Comparison of ENCODE assay signal across 16 cellular contexts in genomic region chr2:9805435-9806297, GRCh38. TPM values are rescaled to one million over a fixed set of nuclear protein-coding genes. Genes with fewer than 3 reads are reported as not detected.
DNase-seq lines count a peak whose midpoint lies in the region; FAIRE-seq and TF ChIP-seq lines count a peak whose summit lies in the region.
"Had no signal": no experiment of that assay in that cellular context is flagged by ENCODE, and none has a peak within 500 bp of the region (broad histone marks: within the 10 kb centered on the region; RNA-seq: fewer than 3 reads in every experiment).

No MANE protein-coding gene starts in this region.

- no peak overlapping the region for H2BK15ac ChIP-seq in mesenchymal stem cell (ENCODE audit: low read depth, poor library complexity, severe bottlenecking)

- H3K4me3 ChIP-seq in GM23248 (no peak overlapping the region), choroid plexus epithelial cell (ENCODE audit: low read depth, low read length) (no peak overlapping the region), mesenchymal stem cell (ENCODE audit: insufficient read depth in 1 of 2, low read depth in 1 of 2, low read length in 2 of 2) (no peak overlapping the region), MG63 (no peak overlapping the region)
- H3K4me3 ChIP-seq: dorsolateral prefrontal cortex, pancreas had no signal

- H3K4me1 ChIP-seq in GM23248 (ENCODE audit: insufficient read depth) (peaks cover 38% of the 10 kb centered on the region), mesenchymal stem cell (ENCODE audit: control insufficient read depth, insufficient read depth, low read depth, low read length) (peaks cover 25% of the 10 kb centered on the region)
- H3K4me1 ChIP-seq: BE2C had no signal

- in situ Hi-C loops in GM23248 (cut with MboI): no loop called here

- no peak for TF ChIP-seq CTCF in choroid plexus epithelial cell (conservative IDR thresholded peaks at IDR 0.05; ENCODE audit: low read depth, low read length)

- H4K8ac ChIP-seq in mesenchymal stem cell (ENCODE audit: low read length): no peak overlapping the region

- no peak overlapping the region for H3K27ac ChIP-seq in GM23248
- no peak overlapping the region for H3K27ac ChIP-seq in mesenchymal stem cell (ENCODE audit: low read length, poor library complexity, severe bottlenecking)
- H3K27ac ChIP-seq: dorsolateral prefrontal cortex, pancreas had no signal

- H3K79me2 ChIP-seq in GM23248 (ENCODE audit: insufficient read depth): no peaks in the 10 kb centered on the region

- no peak overlapping the region for H2AK5ac ChIP-seq in mesenchymal stem cell (ENCODE audit: low read length, severe bottlenecking)

- H3K14ac ChIP-seq in mesenchymal stem cell (ENCODE audit: low read length in 2 of 2): peak overlapping the region in 1 of 2 experiments; percentile 31

- no peaks in the 10 kb centered on the region for H4K20me1 ChIP-seq in GM23248 (ENCODE audit: insufficient read depth)

- H2BK12ac ChIP-seq in mesenchymal stem cell (ENCODE audit: low read length in 2 of 2): peak overlapping the region in 1 of 2 experiments; percentile 10

- no peak overlapping the region for H3K23ac ChIP-seq in mesenchymal stem cell (ENCODE audit: low read length in 2 of 2)

- H2AFZ ChIP-seq in GM23248: no peak overlapping the region
- H2AFZ ChIP-seq in mesenchymal stem cell (ENCODE audit: low read depth, low read length): no peak overlapping the region

- H2BK5ac ChIP-seq in mesenchymal stem cell (ENCODE audit: low read depth, low read length, poor library complexity, severe bottlenecking): no peak overlapping the region

- no peaks in the 10 kb centered on the region for H3K36me3 ChIP-seq in GM23248 (ENCODE audit: low read depth)
- H3K36me3 ChIP-seq in mesenchymal stem cell (ENCODE audit: control insufficient read depth in 1 of 2, insufficient read depth in 2 of 2, low read depth in 1 of 2, low read length in 2 of 2): no peaks in the 10 kb centered on the region
- H3K36me3 ChIP-seq in MG63: no peaks in the 10 kb centered on the region
- H3K36me3 ChIP-seq: BE2C, pancreas had no signal

- H3K27me3 ChIP-seq in GM23248 (replicated peaks; ENCODE audit: insufficient read depth): no peaks in the 10 kb centered on the region
- peaks cover 4 to 9% of the 10 kb centered on the region in 2 experiments for H3K27me3 ChIP-seq in mesenchymal stem cell (ENCODE audit: control insufficient read depth in 1 of 2, insufficient read depth in 1 of 2, low read length in 2 of 2)
- no peaks in the 10 kb centered on the region for H3K27me3 ChIP-seq in MG63
- H3K27me3 ChIP-seq: BE2C, dorsolateral prefrontal cortex, pancreas had no signal

- H2BK120ac ChIP-seq in mesenchymal stem cell (ENCODE audit: low read depth, low read length): no peak overlapping the region

- no peaks in the 10 kb centered on the region for H3K79me1 ChIP-seq in mesenchymal stem cell (replicated peaks; ENCODE audit: low read length, poor library complexity, severe bottlenecking)

- H3K9ac ChIP-seq in GM23248: no peak overlapping the region
- H3K9ac ChIP-seq in mesenchymal stem cell (ENCODE audit: low read length): no peak overlapping the region

- DNase-seq in AG08396 (ENCODE audit: low spot score) (peak; percentile 30), GM23248 (peak; percentile 47), choroid plexus epithelial cell (ENCODE audit: low read depth) (peak; percentile 70), mesenchymal stem cell (peak; percentile 67), urothelium cell line (ENCODE audit: low spot score) (no peak), MG63 (no peak), SW480 (ENCODE audit: low spot score) (no peak), COLO668 (lab: John Stamatoyannopoulos, UW; ENCODE audit: unreplicated experiment) (no peak)
- DNase-seq: activated CD8-positive, alpha-beta T cell treated with anti-CD3 and anti-CD28 coated beads, Interleukin-2, amount 10 ng/mL, durations not matched to agents 7 days and 5 days; BE2C; DMS79; NCI-H2081; substantia nigra had no signal

- 47 to 52% methylated on average over 8 of the region's 8 CpGs for WGBS in GM23248 (ENCODE audit: low coverage in 1 of 2, low lambda C conversion rate in 2 of 2, missing lambda C conversion rate in 2 of 2), 2 experiments
- 65% methylated on average over 8 of the region's 8 CpGs for WGBS in mesenchymal stem cell

- H3K4ac ChIP-seq in mesenchymal stem cell (ENCODE audit: low read depth in 1 of 2, low read length in 2 of 2): no peak overlapping the region

- no peaks in the 10 kb centered on the region for H3K9me2 ChIP-seq in GM23248 (ENCODE audit: insufficient read depth)

- H3F3A ChIP-seq in GM23248 (ENCODE audit: insufficient read depth): peaks cover 24% of the 10 kb centered on the region

- H3K9me3 ChIP-seq in GM23248 (ENCODE audit: low read depth) (no peaks in the 10 kb centered on the region), mesenchymal stem cell (ENCODE audit: control insufficient read depth, low read length) (no peaks in the 10 kb centered on the region), MG63 (peaks cover 6% of the 10 kb centered on the region; the same call in 1 of the 2 replicates)
- H3K9me3 ChIP-seq: BE2C, pancreas had no signal

- FAIRE-seq in urothelium cell line (lab: Jason Lieb, UNC): no peak
- FAIRE-seq: astrocyte, pancreas had no signal

- peak overlapping the region in 1 of 2 experiments; percentile 34 for H3K18ac ChIP-seq in mesenchymal stem cell (ENCODE audit: low read depth in 1 of 2, low read length in 2 of 2)

- no peak overlapping the region for H4K91ac ChIP-seq in mesenchymal stem cell (ENCODE audit: low read length)

- H3K4me2 ChIP-seq in GM23248 (ENCODE audit: unreplicated experiment) (no peak overlapping the region), mesenchymal stem cell (ENCODE audit: low read length, poor library complexity, severe bottlenecking) (no peak overlapping the region)

RNA-seq across cellular contexts. Expression of gene TAF1B, which starts 37.6 kb away (rescaled TPM):
- total RNA-seq in GM23248 (2014; rRNA removed; shearing (Covaris generic)): 9.0 and 27.0 TPM in 2 replicates
- polyA plus RNA-seq in GM23248 (2016; fragmentation: Nextera tagmentation; extraction: Ambion mirVana): 16.6 TPM in 2 replicates
- 12.1 TPM for polyA plus RNA-seq in mesenchymal stem cell (2013, experiment 1 of 2)
- 12.5 TPM for polyA plus RNA-seq in mesenchymal stem cell (2013, experiment 2 of 2)
- total RNA-seq in MG63 (2014; rRNA removed; shearing (Covaris generic); ENCODE audit: low replicate concordance): 27.0 and 71.1 TPM in 2 replicates

Comparison
In these comparisons a context has a peak if more than half of its experiments do, and no peak if none do; other contexts are left out.
1. DNase-seq: peak in AG08396 (single experiment), GM23248 (single experiment), choroid plexus epithelial cell (single experiment) and mesenchymal stem cell (single experiment); none in urothelium cell line (single experiment), MG63 (single experiment), SW480 (single experiment) and COLO668 (single experiment).